In genomic region chr9:117682955-117683710, GRCh38 we compare ENCODE assay signal across 13 cellular contexts. TPM values are rescaled to one million over a fixed set of nuclear protein-coding genes. Genes with fewer than 3 reads are reported as not detected.
A peak's percentile ranks its signal among the peaks of the same experiment; 100 is the strongest.
DNase-seq lines count a peak whose midpoint lies in the region; ATAC-seq and TF ChIP-seq lines count a peak whose summit lies in the region.
"Had no signal": no experiment of that assay in that cellular context is flagged by ENCODE, and none has a peak within 500 bp of the region (broad histone marks: within the 10 kb centered on the region; RNA-seq: fewer than 3 reads in every experiment).

No MANE protein-coding gene starts in this region.

- H3K27me3 ChIP-seq in naive thymus-derived CD4-positive, alpha-beta T cell (ENCODE audit: control insufficient read depth in 2 of 2, insufficient read depth in 2 of 2, low read length in 2 of 2): no peaks in the 10 kb centered on the region
- H3K27me3 ChIP-seq: BLaER1, heart left ventricle had no signal

- TF ChIP-seq CTCF in progenitor cell of endocrine pancreas (IDR thresholded peaks at IDR 0.05; ENCODE audit: unreplicated experiment) (no peak), Calu3 (IDR thresholded peaks at IDR 0.05; ENCODE audit: unreplicated experiment) (no peak)

- H3K9me3 Mint-ChIP-seq in progenitor cell of endocrine pancreas (ENCODE audit: low read depth) (peaks cover 3% of the 10 kb centered on the region), Calu3 (ENCODE audit: low read depth, unreplicated experiment) (peaks cover 9% of the 10 kb centered on the region)
- peaks cover 0 to 17% (median 6%) of the 10 kb centered on the region in 11 donors for H3K9me3 Mint-ChIP-seq in naive thymus-derived CD4-positive, alpha-beta T cell

- H3K27ac Mint-ChIP-seq in progenitor cell of endocrine pancreas (no peak overlapping the region), Calu3 (ENCODE audit: unreplicated experiment) (no peak overlapping the region)
- H3K27ac Mint-ChIP-seq in naive thymus-derived CD4-positive, alpha-beta T cell: no peak overlapping the region
- H3K27ac Mint-ChIP-seq: activated CD8-positive, alpha-beta memory T cell treated with anti-CD3 and anti-CD28 coated beads, Interleukin-2, amount 10 ng/mL, durations not matched to agents 7 days and 5 days had no signal

- no peak overlapping the region for H3K27ac ChIP-seq in naive thymus-derived CD4-positive, alpha-beta T cell (ENCODE audit: low read depth, low read length)
- H3K27ac ChIP-seq: BLaER1, heart left ventricle, thoracic aorta had no signal

- H3K27me3 Mint-ChIP-seq in progenitor cell of endocrine pancreas (no peaks in the 10 kb centered on the region), Calu3 (ENCODE audit: unreplicated experiment) (no peaks in the 10 kb centered on the region)
- peaks cover 3 to 16% (median 11%) of the 10 kb centered on the region in 5 donors for H3K27me3 Mint-ChIP-seq in naive thymus-derived CD4-positive, alpha-beta T cell

- H3K4me3 Mint-ChIP-seq in progenitor cell of endocrine pancreas (ENCODE audit: low read depth) (no peak overlapping the region), Calu3 (ENCODE audit: low read depth, unreplicated experiment) (no peak overlapping the region)
- no peak overlapping the region for H3K4me3 Mint-ChIP-seq in naive thymus-derived CD4-positive, alpha-beta T cell
- H3K4me3 Mint-ChIP-seq: activated CD8-positive, alpha-beta memory T cell treated with anti-CD3 and anti-CD28 coated beads, Interleukin-2, amount 10 ng/mL, durations not matched to agents 7 days and 5 days had no signal

- no peak overlapping the region for H3K4me3 ChIP-seq in naive thymus-derived CD4-positive, alpha-beta T cell (ENCODE audit: low read length)
- H3K4me3 ChIP-seq: BLaER1, heart left ventricle, thoracic aorta had no signal

- CTCF ChIA-PET in Calu3 (lab: Charles Lee): no interaction called here
- CTCF ChIA-PET in naive thymus-derived CD4-positive, alpha-beta T cell (lab: Charles Lee): no interaction called here

- ATAC-seq in GM19455 (IDR thresholded peaks at IDR 0.05; ENCODE audit: unreplicated experiment) (peak; percentile 56), HG02981 (IDR thresholded peaks at IDR 0.05; ENCODE audit: unreplicated experiment) (peak; percentile 76)
- no peak for ATAC-seq in naive thymus-derived CD4-positive, alpha-beta T cell
- ATAC-seq: activated CD8-positive, alpha-beta memory T cell treated with anti-CD3 and anti-CD28 coated beads, Interleukin-2, amount 10 ng/mL, durations not matched to agents 7 days and 5 days; heart left ventricle had no signal

- BruUV-seq in Calu3 (replicated peaks; lab: Mats Ljungman, UMichigan): no TSS peak

- no peaks in the 10 kb centered on the region for H3K9me3 ChIP-seq in naive thymus-derived CD4-positive, alpha-beta T cell (ENCODE audit: control insufficient read depth in 2 of 3, low read length in 3 of 3)
- H3K9me3 ChIP-seq: BLaER1, thoracic aorta had no signal

- no peaks in the 10 kb centered on the region for H3K36me3 ChIP-seq in naive thymus-derived CD4-positive, alpha-beta T cell (ENCODE audit: control insufficient read depth in 2 of 3, insufficient read depth in 3 of 3, low read length in 3 of 3)
- H3K36me3 ChIP-seq: BLaER1, heart left ventricle, thoracic aorta had no signal

- H3K4me1 Mint-ChIP-seq in progenitor cell of endocrine pancreas (ENCODE audit: low read depth) (no peaks in the 10 kb centered on the region), Calu3 (ENCODE audit: low read depth, unreplicated experiment) (no peaks in the 10 kb centered on the region)
- peaks cover 0 to 2% (median 0%) of the 10 kb centered on the region in 7 donors for H3K4me1 Mint-ChIP-seq in naive thymus-derived CD4-positive, alpha-beta T cell

- no peaks in the 10 kb centered on the region for H3K36me3 Mint-ChIP-seq in progenitor cell of endocrine pancreas (ENCODE audit: insufficient read depth)
- H3K36me3 Mint-ChIP-seq in Calu3 (ENCODE audit: insufficient read depth, unreplicated experiment): no peaks in the 10 kb centered on the region
- no peaks in the 10 kb centered on the region for H3K36me3 Mint-ChIP-seq in naive thymus-derived CD4-positive, alpha-beta T cell
- H3K36me3 Mint-ChIP-seq: activated CD8-positive, alpha-beta memory T cell treated with anti-CD3 and anti-CD28 coated beads, Interleukin-2, amount 10 ng/mL, durations not matched to agents 7 days and 5 days had no signal

- H3K4me1 ChIP-seq in naive thymus-derived CD4-positive, alpha-beta T cell (ENCODE audit: control insufficient read depth in 2 of 2, insufficient read depth in 2 of 2, low read length in 2 of 2): no peaks in the 10 kb centered on the region
- H3K4me1 ChIP-seq: BLaER1 had no signal

- intact Hi-C loops in Calu3 (cut with micrococcal nuclease; ENCODE audit: unreplicated experiment): no loop called here
- intact Hi-C loops in naive thymus-derived CD4-positive, alpha-beta T cell (cut with micrococcal nuclease): no loop called here

- POLR2A ChIA-PET in naive thymus-derived CD4-positive, alpha-beta T cell (lab: Charles Lee): no interaction called here

- DNase-seq in EL: peak; percentile 31
- peak; percentile 55 for DNase-seq in NCI-H748 treated with DMSO at 0.1 percent for 48 hours (lab: John Stamatoyannopoulos, UW)
- DNase-seq in progenitor cell of endocrine pancreas (ENCODE audit: low spot score, unreplicated experiment): no peak
- no peak for DNase-seq in Calu3
- DNase-seq in DMS53 (lab: John Stamatoyannopoulos, UW): no peak
- no peak for DNase-seq in naive thymus-derived CD4-positive, alpha-beta T cell
- DNase-seq: activated CD8-positive, alpha-beta memory T cell treated with anti-CD3 and anti-CD28 coated beads, Interleukin-2, amount 10 ng/mL, durations not matched to agents 7 days and 5 days; caudate nucleus; heart left ventricle had no signal

RNA-seq across cellular contexts. Expression of gene TLR4, which starts 21.1 kb away (rescaled TPM):
- total RNA-seq in progenitor cell of endocrine pancreas (not detected in 2 replicates), Calu3 (2022) (0.12 and 0.64 TPM in 2 replicates)
- 10 to 100 TPM in 1 of 5 experiments, 1 to 10 TPM in 3, under 1 TPM in 1; 0.10 to 28.1 (median 1.5) TPM for total RNA-seq in naive thymus-derived CD4-positive, alpha-beta T cell
- under 1 TPM in 1 of 2 donors, not detected in 1; 0.07 TPM for polyA plus RNA-seq in naive thymus-derived CD4-positive, alpha-beta T cell
- total RNA-seq: activated CD8-positive, alpha-beta memory T cell treated with anti-CD3 and anti-CD28 coated beads, Interleukin-2, amount 10 ng/mL, durations not matched to agents 7 days and 5 days had no signal

Comparison
In these comparisons a context has a peak if more than half of its experiments do, and no peak if none do; other contexts are left out.
1. DNase-seq: peak in EL (single experiment) and NCI-H748 treated with DMSO at 0.1 percent for 48 hours (single experiment); none in progenitor cell of endocrine pancreas (single experiment), Calu3 (single experiment), DMS53 (single experiment) and naive thymus-derived CD4-positive, alpha-beta T cell (0 of 9).